In genomic region chr22:43297246-43298061, GRCh38 we compare ENCODE assay signal across 14 cellular contexts. TPM values are rescaled to one million over a fixed set of nuclear protein-coding genes. Genes with fewer than 3 reads are reported as not detected.
DNase-seq lines count a peak whose midpoint lies in the region; ATAC-seq and TF ChIP-seq lines count a peak whose summit lies in the region.
"Had no signal": no experiment of that assay in that cellular context is flagged by ENCODE, and none has a peak within 500 bp of the region (broad histone marks: within the 10 kb centered on the region; RNA-seq: fewer than 3 reads in every experiment).

No MANE protein-coding gene starts in this region.

- H3K27ac ChIP-seq in left ventricle myocardium inferior (replicated peaks) (peak overlapping the region; percentile 63), prostate gland (peak overlapping the region; percentile 28 to 56), upper lobe of right lung (peak overlapping the region; percentile 42)
- H3K27ac ChIP-seq: 22Rv1 had no signal

- peaks cover 7% of the 10 kb centered on the region for H3K27me3 ChIP-seq in left ventricle myocardium inferior (ENCODE audit: low read depth)
- no peaks in the 10 kb centered on the region for H3K27me3 ChIP-seq in prostate gland (replicated peaks; ENCODE audit: insufficient read depth)
- H3K27me3 ChIP-seq in upper lobe of right lung, result no peaks in the 10 kb centered on the region

- DNase-seq in NCI-H82 (lab: John Stamatoyannopoulos, UW) (peak; percentile 24), NCI-H82 treated with DMSO at 0.1 percent for 48 hours (lab: John Stamatoyannopoulos, UW; ENCODE audit: unreplicated experiment) (no peak), left ventricle myocardium inferior (no peak), prostate gland (ENCODE audit: low spot score) (peak; percentile 19), upper lobe of right lung (no peak)
- DNase-seq: activated CD4-positive, alpha-beta T cell treated with anti-CD3 and anti-CD28 coated beads for 4 hours; effector CD8-positive, alpha-beta T cell; NCI-H526 treated with DMSO at 0.1 percent for 48 hours had no signal

- H3K9me3 ChIP-seq in left ventricle myocardium inferior (replicated peaks) (no peaks in the 10 kb centered on the region), prostate gland (no peaks in the 10 kb centered on the region), upper lobe of right lung (no peaks in the 10 kb centered on the region)

- peaks cover 34% of the 10 kb centered on the region for H3K4me1 ChIP-seq in left ventricle myocardium inferior
- peaks cover 12% of the 10 kb centered on the region for H3K4me1 ChIP-seq in prostate gland (replicated peaks)
- peaks cover 41% of the 10 kb centered on the region for H3K4me1 ChIP-seq in upper lobe of right lung

- H3K36me3 ChIP-seq in left ventricle myocardium inferior, result no peaks in the 10 kb centered on the region
- H3K36me3 ChIP-seq in prostate gland, result no peaks in the 10 kb centered on the region
- H3K36me3 ChIP-seq in upper lobe of right lung, result no peaks in the 10 kb centered on the region

- TF ChIP-seq POLR2A in prostate gland (IDR thresholded peaks at IDR 0.05), result no peak

- H3K4me3 ChIP-seq in left ventricle myocardium inferior (peak overlapping the region; percentile 8), prostate gland (no peak overlapping the region), upper lobe of right lung (no peak overlapping the region)
- H3K4me3 ChIP-seq: GM23338 had no signal

- ATAC-seq in upper lobe of right lung (no peak), GM21576 (IDR thresholded peaks at IDR 0.05; ENCODE audit: unreplicated experiment) (no peak), GM18858 (IDR thresholded peaks at IDR 0.05; ENCODE audit: unreplicated experiment) (no peak), HG02970 (IDR thresholded peaks at IDR 0.05; ENCODE audit: low FRiP score, unreplicated experiment) (no peak)
- ATAC-seq: activated naive CD4-positive, alpha-beta T cell treated with anti-CD3 and anti-CD28 coated beads, Interleukin-2, amount 50 U/mL, for 72 hours had no signal

- intact Hi-C loops in left ventricle myocardium inferior (cut with micrococcal nuclease) (no loop called here), prostate gland (cut with DNase I) (no loop called here), upper lobe of right lung (cut with DNase I) (no loop called here)

- WGBS in prostate gland, result 56% methylated on average over 18 of the region's 18 CpGs

- TF ChIP-seq CTCF in left ventricle myocardium inferior (IDR thresholded peaks at IDR 0.05; ENCODE audit: borderline replicate concordance) (no peak), prostate gland (IDR thresholded peaks at IDR 0.05) (no peak), upper lobe of right lung (IDR thresholded peaks at IDR 0.05) (no peak)

RNA-seq across cellular contexts. Expression of gene SCUBE1, which starts 45.7 kb away (rescaled TPM):
- total RNA-seq in left ventricle myocardium inferior, result 0.14 TPM
- total RNA-seq in prostate gland, result 10 to 100 TPM in 1 of 2 donors, under 1 TPM in 1; 0.68 to 23.5 TPM
- 36.0 TPM for total RNA-seq in upper lobe of right lung

Comparison
In these comparisons a context has a peak if more than half of its experiments do, and no peak if none do; other contexts are left out.
1. DNase-seq: peak in NCI-H82 (single experiment) and prostate gland (single experiment); none in NCI-H82 treated with DMSO at 0.1 percent for 48 hours (single experiment), left ventricle myocardium inferior (single experiment) and upper lobe of right lung (single experiment).
2. Peak in every context shown above with its lines, with median percentiles within 50 percentile points of each other: H3K27ac ChIP-seq.